32 cellular contexts compared by ENCODE assay signal in the genomic region with DNA sequence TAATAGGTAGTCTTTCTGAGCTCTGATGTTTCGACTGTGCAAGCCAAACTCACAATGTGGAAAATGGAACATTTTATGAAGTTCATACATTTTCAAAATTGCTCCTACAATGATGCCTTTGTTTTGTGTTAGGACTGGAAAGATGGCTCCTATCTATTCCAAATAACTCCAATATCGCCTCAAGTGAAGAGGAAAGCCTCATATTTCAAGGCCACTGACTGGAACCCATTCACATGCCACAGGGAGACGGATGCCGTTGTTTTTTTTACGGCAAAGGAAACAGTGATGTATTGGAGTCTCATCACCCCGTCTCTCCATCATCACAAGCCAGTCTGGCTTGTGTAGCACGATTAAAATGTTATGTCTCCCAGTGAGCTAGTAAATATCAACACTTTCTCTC.
"Had no signal": no experiment of that assay in that cellular context is flagged by ENCODE, and none has a peak within 500 bp of the region (broad histone marks: within the 10 kb centered on the region; RNA-seq: fewer than 3 reads in every experiment).

No MANE protein-coding gene starts in this region.

- H3K27me3 ChIP-seq: adrenal gland, ascending aorta, breast epithelium, cardiac muscle cell, colonic mucosa, esophagus muscularis mucosa, gastroesophageal sphincter had no signal

- H3K9me3 ChIP-seq: adrenal gland, ascending aorta, breast epithelium, colonic mucosa, esophagus muscularis mucosa, gastroesophageal sphincter had no signal

- H3K27ac Mint-ChIP-seq: activated CD4-positive, alpha-beta memory T cell treated with anti-CD3 and anti-CD28 coated beads for 36 hours; activated CD4-positive, alpha-beta T cell treated with anti-CD3 and anti-CD28 coated beads for 36 hours; activated CD4-positive, alpha-beta T cell treated with anti-CD3 and anti-CD28 coated beads, Interleukin-2, amount 10 ng/mL, durations not matched to agents 24 days and 14 days; activated CD8-positive, alpha-beta memory T cell treated with anti-CD3 and anti-CD28 coated beads, Interleukin-2, amount 10 ng/mL, durations not matched to agents 7 days and 5 days; activated CD8-positive, alpha-beta T cell treated with anti-CD3 and anti-CD28 coated beads, Interleukin-2, amount 10 ng/mL, durations not matched to agents 7 days and 5 days; activated naive CD4-positive, alpha-beta T cell treated with anti-CD3 and anti-CD28 coated beads for 36 hours; activated naive CD4-positive, alpha-beta T cell treated with anti-CD3 and anti-CD28 coated beads, Interleukin-2, amount 50 U/mL, for 24 hours; activated naive CD8-positive, alpha-beta T cell treated with anti-CD3 and anti-CD28 coated beads for 36 hours; activated naive CD8-positive, alpha-beta T cell treated with anti-CD3 and anti-CD28 coated beads, Interleukin-2, amount 50 U/mL, for 24 hours; activated T-helper 1 cell treated with anti-CD3 and anti-CD28 coated beads, Interleukin-12 subunit alpha, Interleukin-12 subunit beta, Interleukin-2, Interleukin-4 antibody, amounts not matched to agents 30 ng/mL and 10 ng/mL and 1 ng/mL, durations not matched to agents 14 hours and 24 hours and 36 hours; activated T-helper 2 cell treated with anti-CD3 and anti-CD28 coated beads, Interferon-gamma antibody, Interleukin-2, Interleukin-4, amounts not matched to agents 10 μg/mL and 5 μg/mL and 100 μg/mL, durations not matched to agents 14 hours and 24 hours and 36 hours had no signal

- H3K36me3 ChIP-seq: adrenal gland, ascending aorta, breast epithelium, cardiac muscle cell, colonic mucosa, esophagus muscularis mucosa, gastroesophageal sphincter had no signal

- H3K9me3 Mint-ChIP-seq: activated CD4-positive, alpha-beta memory T cell treated with anti-CD3 and anti-CD28 coated beads for 36 hours; activated CD4-positive, alpha-beta T cell treated with anti-CD3 and anti-CD28 coated beads, Interleukin-2, amount 10 ng/mL, durations not matched to agents 24 days and 14 days; activated naive CD4-positive, alpha-beta T cell treated with anti-CD3 and anti-CD28 coated beads for 36 hours; activated naive CD4-positive, alpha-beta T cell treated with anti-CD3 and anti-CD28 coated beads, Interleukin-2, amount 50 U/mL, for 24 hours; activated naive CD8-positive, alpha-beta T cell treated with anti-CD3 and anti-CD28 coated beads for 36 hours; activated naive CD8-positive, alpha-beta T cell treated with anti-CD3 and anti-CD28 coated beads, Interleukin-2, amount 50 U/mL, for 24 hours; activated T-helper 1 cell treated with anti-CD3 and anti-CD28 coated beads, Interleukin-12 subunit alpha, Interleukin-12 subunit beta, Interleukin-2, Interleukin-4 antibody, amounts not matched to agents 30 ng/mL and 10 ng/mL and 1 ng/mL, durations not matched to agents 14 hours and 24 hours and 36 hours; activated T-helper 2 cell treated with anti-CD3 and anti-CD28 coated beads, Interferon-gamma antibody, Interleukin-2, Interleukin-4, amounts not matched to agents 10 μg/mL and 5 μg/mL and 100 μg/mL, durations not matched to agents 14 hours and 24 hours and 36 hours had no signal

- ATAC-seq: activated CD4-positive, alpha-beta T cell treated with anti-CD3 and anti-CD28 coated beads for 36 hours; activated CD8-positive, alpha-beta memory T cell treated with anti-CD3 and anti-CD28 coated beads, Interleukin-2, amount 10 ng/mL, durations not matched to agents 7 days and 5 days; activated CD8-positive, alpha-beta T cell treated with anti-CD3 and anti-CD28 coated beads, Interleukin-2, amount 10 ng/mL, durations not matched to agents 7 days and 5 days; activated naive CD8-positive, alpha-beta T cell treated with anti-CD3 and anti-CD28 coated beads, Interleukin-2, amount 50 U/mL, for 24 hours; foreskin keratinocyte; gastroesophageal sphincter had no signal

- H3K4me3 ChIP-seq: adrenal gland, ascending aorta, breast epithelium, cardiac muscle cell, colonic mucosa, esophagus muscularis mucosa, gastroesophageal sphincter had no signal

- H3K36me3 Mint-ChIP-seq: activated CD4-positive, alpha-beta memory T cell treated with anti-CD3 and anti-CD28 coated beads for 36 hours; activated CD8-positive, alpha-beta memory T cell treated with anti-CD3 and anti-CD28 coated beads, Interleukin-2, amount 10 ng/mL, durations not matched to agents 7 days and 5 days; activated naive CD4-positive, alpha-beta T cell treated with anti-CD3 and anti-CD28 coated beads, Interleukin-2, amount 50 U/mL, for 24 hours; activated naive CD8-positive, alpha-beta T cell treated with anti-CD3 and anti-CD28 coated beads for 36 hours had no signal

- H3K4me3 Mint-ChIP-seq: activated CD4-positive, alpha-beta memory T cell treated with anti-CD3 and anti-CD28 coated beads for 36 hours; activated CD4-positive, alpha-beta T cell treated with anti-CD3 and anti-CD28 coated beads for 36 hours; activated CD4-positive, alpha-beta T cell treated with anti-CD3 and anti-CD28 coated beads, Interleukin-2, amount 10 ng/mL, durations not matched to agents 24 days and 14 days; activated CD8-positive, alpha-beta memory T cell treated with anti-CD3 and anti-CD28 coated beads, Interleukin-2, amount 10 ng/mL, durations not matched to agents 7 days and 5 days; activated CD8-positive, alpha-beta T cell treated with anti-CD3 and anti-CD28 coated beads, Interleukin-2, amount 10 ng/mL, durations not matched to agents 7 days and 5 days; activated naive CD4-positive, alpha-beta T cell treated with anti-CD3 and anti-CD28 coated beads for 36 hours; activated naive CD4-positive, alpha-beta T cell treated with anti-CD3 and anti-CD28 coated beads, Interleukin-2, amount 50 U/mL, for 24 hours; activated naive CD8-positive, alpha-beta T cell treated with anti-CD3 and anti-CD28 coated beads for 36 hours; activated naive CD8-positive, alpha-beta T cell treated with anti-CD3 and anti-CD28 coated beads, Interleukin-2, amount 50 U/mL, for 24 hours; activated T-helper 1 cell treated with anti-CD3 and anti-CD28 coated beads, Interleukin-12 subunit alpha, Interleukin-12 subunit beta, Interleukin-2, Interleukin-4 antibody, amounts not matched to agents 30 ng/mL and 10 ng/mL and 1 ng/mL, durations not matched to agents 14 hours and 24 hours and 36 hours; brain had no signal

- H3K4me1 ChIP-seq: adrenal gland, ascending aorta, breast epithelium, colonic mucosa, esophagus muscularis mucosa, foreskin keratinocyte, gastroesophageal sphincter had no signal

- DNase-seq: activated CD4-positive, alpha-beta memory T cell treated with anti-CD3 and anti-CD28 coated beads for 36 hours; activated CD4-positive, alpha-beta T cell treated with anti-CD3 and anti-CD28 coated beads for 36 hours; activated CD4-positive, alpha-beta T cell treated with anti-CD3 and anti-CD28 coated beads, Interleukin-2, amount 10 ng/mL, durations not matched to agents 24 days and 14 days; activated CD4-positive, CD25-positive, alpha-beta regulatory T cell; activated CD4-positive, CD25-positive, alpha-beta regulatory T cell treated with anti-CD3 and anti-CD28 coated beads, Interleukin-2, amount 50 U/mL, for 72 hours; activated CD8-positive, alpha-beta memory T cell treated with anti-CD3 and anti-CD28 coated beads, Interleukin-2, amount 10 ng/mL, durations not matched to agents 7 days and 5 days; activated CD8-positive, alpha-beta memory T cell treated with anti-CD3 and anti-CD28 coated beads, Interleukin-2, amount 50 U/mL, for 4 hours; activated CD8-positive, alpha-beta T cell treated with anti-CD3 and anti-CD28 coated beads, Interleukin-2, amount 10 ng/mL, durations not matched to agents 7 days and 5 days; activated effector memory CD4-positive, alpha-beta T cell treated with anti-CD3 and anti-CD28 coated beads, Interleukin-2, amount 50 U/mL, for 16 hours; activated naive CD4-positive, alpha-beta T cell treated with anti-CD3 and anti-CD28 coated beads for 36 hours; activated naive CD8-positive, alpha-beta T cell treated with anti-CD3 and anti-CD28 coated beads for 36 hours; activated naive CD8-positive, alpha-beta T cell treated with anti-CD3 and anti-CD28 coated beads, Interleukin-2, amount 50 U/mL, for 24 hours; activated T-cell treated with anti-CD3 and anti-CD28 coated beads, Interleukin-2, amount 50 U/mL, for 1 hour; activated T-cell treated with anti-CD3 and anti-CD28 coated beads, Interleukin-2, amount 50 U/mL, for 48 hours; amygdala; central memory CD4-positive, alpha-beta T cell; cerebellar nuclear complex; colonic mucosa; effector CD8-positive, alpha-beta T cell; erythroblast; foreskin keratinocyte; T-helper 2 cell had no signal

- H3K4me1 Mint-ChIP-seq: activated CD4-positive, alpha-beta T cell treated with anti-CD3 and anti-CD28 coated beads for 36 hours; activated CD4-positive, alpha-beta T cell treated with anti-CD3 and anti-CD28 coated beads, Interleukin-2, amount 10 ng/mL, durations not matched to agents 24 days and 14 days; activated naive CD4-positive, alpha-beta T cell treated with anti-CD3 and anti-CD28 coated beads, Interleukin-2, amount 50 U/mL, for 24 hours; activated naive CD8-positive, alpha-beta T cell treated with anti-CD3 and anti-CD28 coated beads for 36 hours; activated naive CD8-positive, alpha-beta T cell treated with anti-CD3 and anti-CD28 coated beads, Interleukin-2, amount 50 U/mL, for 24 hours had no signal

- H3K27ac ChIP-seq: adrenal gland, ascending aorta, breast epithelium, cardiac muscle cell, colonic mucosa, esophagus muscularis mucosa, foreskin keratinocyte, gastroesophageal sphincter had no signal
